ENCODE assay signal across 1 cellular context in genomic region chr13:44917589-44918322, GRCh38.
TF ChIP-seq lines count a peak whose summit lies in the region.

No MANE protein-coding gene starts in this region.

TF ChIP-seq in H1, 55 proteins besides CTCF, POLR2A, EP300 and RAD21 (continued from another document):
- TF ChIP-seq NANOG (IDR thresholded peaks at IDR 0.05; ENCODE audit: insufficient read depth, low read depth, low read length, poor library complexity, severe bottlenecking) (peak; percentile 29), TAF1 (IDR thresholded peaks at IDR 0.05; ENCODE audit: low read depth, low read length) (no peak; the same call in 1 of the 2 replicates), YY1 (IDR thresholded peaks at IDR 0.05; ENCODE audit: low read depth, low read length) (no peak), CHD7 (IDR thresholded peaks at IDR 0.05; ENCODE audit: insufficient replicate concordance, low read length) (no peak), CBX5 (IDR thresholded peaks at IDR 0.05; ENCODE audit: low read depth, low read length) (no peak), POLR2AphosphoS5 (IDR thresholded peaks at IDR 0.05; ENCODE audit: low read depth, low read length) (peak; percentile 30; the same call in 1 of the 2 replicates), TAF7 (optimal IDR thresholded peaks at IDR 0.05; ENCODE audit: borderline replicate concordance, low read depth, low read length) (peak; percentile 85), PHF8 (conservative IDR thresholded peaks at IDR 0.05; ENCODE audit: low read depth, low read length) (no peak), SP4 (IDR thresholded peaks at IDR 0.05; ENCODE audit: low read length) (peak; percentile 85; the same call in 1 of the 2 replicates), KDM5A (IDR thresholded peaks at IDR 0.05; ENCODE audit: low read length) (no peak), EZH2 (IDR thresholded peaks at IDR 0.05; ENCODE audit: low read depth, low read length, severe bottlenecking) (no peak), TCF12 (IDR thresholded peaks at IDR 0.05; ENCODE audit: low read depth, low read length) (peak; percentile 66; the same call in 1 of the 2 replicates), ASH2L (IDR thresholded peaks at IDR 0.05; ENCODE audit: low read length) (peak; percentile 99), MAFK (IDR thresholded peaks at IDR 0.05; ENCODE audit: low read depth, low read length) (peak; percentile 81; the same call in 1 of the 2 replicates), ATF2 (IDR thresholded peaks at IDR 0.05; ENCODE audit: low read length) (0 out of 2 replicates have a peak, but pooled peaks have one; percentile 32), MAX (IDR thresholded peaks at IDR 0.05) (peak; percentile 87), ATF3 (IDR thresholded peaks at IDR 0.05; ENCODE audit: insufficient read depth, low read depth, low read length) (no peak), RNF2 (IDR thresholded peaks at IDR 0.05; ENCODE audit: borderline replicate concordance, low read depth, low read length, missing control alignments, poor library complexity, severe bottlenecking) (no peak), SIX5 (IDR thresholded peaks at IDR 0.05; ENCODE audit: low read depth, low read length) (peak; percentile 24; the same call in 1 of the 2 replicates), BRCA1 (IDR thresholded peaks at IDR 0.05; ENCODE audit: low read depth, low read length) (peak; percentile 54), KDM1A (IDR thresholded peaks at IDR 0.05; ENCODE audit: borderline replicate concordance, low read length) (no peak; the same call in 1 of the 2 replicates), RFX5 (IDR thresholded peaks at IDR 0.05; ENCODE audit: borderline replicate concordance, low read depth, low read length) (no peak), SP2 (IDR thresholded peaks at IDR 0.05; ENCODE audit: low read length) (no peak), SP1 (IDR thresholded peaks at IDR 0.05; ENCODE audit: low read depth, low read length) (0 out of 2 replicates have a peak, but pooled peaks have one; percentile 40), TEAD4 (IDR thresholded peaks at IDR 0.05; ENCODE audit: low read depth, low read length) (peak; percentile 90), CEBPB (IDR thresholded peaks at IDR 0.05; ENCODE audit: low read depth, low read length) (peak; percentile 75), SIN3A (conservative IDR thresholded peaks at IDR 0.05 in 1 of 2, IDR thresholded peaks at IDR 0.05 in 1 of 2; ENCODE audit: low read depth in 1 of 2, low read length in 2 of 2) (peak in 1 of 2 experiments; percentile 78; a peak in 2 of 4 replicates)
TF ChIP-seq in H1: peak in this region for 23.
